9 cellular contexts compared by ENCODE assay signal in genomic region chr2:205700331-205701132, GRCh38. TPM values are rescaled to one million over a fixed set of nuclear protein-coding genes. Genes with fewer than 3 reads are reported as not detected.
DNase-seq lines count a peak whose midpoint lies in the region; ATAC-seq and TF ChIP-seq lines count a peak whose summit lies in the region.
"Had no signal": no experiment of that assay in that cellular context is flagged by ENCODE, and none has a peak within 500 bp of the region (broad histone marks: within the 10 kb centered on the region; RNA-seq: fewer than 3 reads in every experiment).

No MANE protein-coding gene starts in this region.

- H3F3A ChIP-seq in SK-N-SH (replicated peaks; ENCODE audit: insufficient read depth): peaks cover 57% of the 10 kb centered on the region

- DNase-seq in activated T-cell treated with anti-CD3 and anti-CD28 coated beads, Interleukin-2, amount 50 U/mL, for 4 hours: no peak
- DNase-seq in activated T-cell treated with anti-CD3 and anti-CD28 coated beads for 4 hours (no peak), SK-N-SH (no peak), foreskin keratinocyte (peak; percentile 59 to 83), HT-29 (ENCODE audit: low spot score) (no peak), ureter (ENCODE audit: low spot score) (no peak)

- H3K4me3 ChIP-seq in SK-N-SH (ENCODE audit: low read depth in 2 of 2, low read length in 1 of 2) (peak overlapping the region in 1 of 2 experiments; percentile 26; a peak in 1 of 4 replicates), skin epidermis (no peak overlapping the region)
- H3K4me3 ChIP-seq: cardiac muscle cell had no signal

- H3K27me3 ChIP-seq in SK-N-SH (ENCODE audit: insufficient read depth): no peaks in the 10 kb centered on the region
- H3K27me3 ChIP-seq in foreskin keratinocyte: no peaks in the 10 kb centered on the region
- H3K27me3 ChIP-seq: cardiac muscle cell had no signal

- no peak for TF ChIP-seq CTCF in SK-N-SH (IDR thresholded peaks at IDR 0.05)
- no peak for TF ChIP-seq CTCF in foreskin keratinocyte (conservative IDR thresholded peaks at IDR 0.05)

- H3K4me1 ChIP-seq in SK-N-SH (ENCODE audit: control insufficient read depth in 1 of 2, insufficient read depth in 2 of 2, low read depth in 1 of 2, low read length in 1 of 2) (peaks cover 19 to 71% of the 10 kb centered on the region in 2 experiments; a peak in 3 of 4 replicates), foreskin keratinocyte (peaks cover 34% of the 10 kb centered on the region)

- no peak overlapping the region for H3K4me3 Mint-ChIP-seq in activated T-cell treated with anti-CD3 and anti-CD28 coated beads, Interleukin-2, amount 50 U/mL, for 4 hours

- peak in 1 of 2 experiments; percentile 44; a peak in 2 of 4 replicates for TF ChIP-seq EP300 in SK-N-SH (IDR thresholded peaks at IDR 0.05; ENCODE audit: borderline replicate concordance in 1 of 2, low read depth in 1 of 2, low read length in 1 of 2)

- H3K9me2 ChIP-seq in SK-N-SH: no peaks in the 10 kb centered on the region

- no peaks in the 10 kb centered on the region for H3K9me3 Mint-ChIP-seq in activated T-cell treated with anti-CD3 and anti-CD28 coated beads, Interleukin-2, amount 50 U/mL, for 4 hours

- peak overlapping the region; percentile 67; the same call in 1 of the 2 replicates for H2AFZ ChIP-seq in SK-N-SH (ENCODE audit: low read depth)

- H3K79me2 ChIP-seq in SK-N-SH (ENCODE audit: insufficient read depth): peaks cover 65% of the 10 kb centered on the region

- H3K9ac ChIP-seq in SK-N-SH: peak overlapping the region; percentile 81

- H3K36me3 Mint-ChIP-seq in activated T-cell treated with anti-CD3 and anti-CD28 coated beads, Interleukin-2, amount 50 U/mL, for 4 hours (ENCODE audit: insufficient read depth): no peaks in the 10 kb centered on the region

- POLR2A ChIA-PET in SK-N-SH (lab: Yijun Ruan, JAX): no interaction called here

- H3K27ac ChIP-seq in SK-N-SH (ENCODE audit: low read depth in 2 of 2, low read length in 1 of 2) (peak overlapping the region; percentile 73 to 98), foreskin keratinocyte (peak overlapping the region; percentile 93), skin epidermis (peak overlapping the region in 17 of 21 experiments; percentile 5 to 84 (median 58))
- H3K27ac ChIP-seq: cardiac muscle cell had no signal

- WGBS in SK-N-SH (ENCODE audit: low lambda C conversion rate): 22% methylated on average over 9 of the region's 12 CpGs

- peaks cover 2% of the 10 kb centered on the region for H3K27me3 Mint-ChIP-seq in activated T-cell treated with anti-CD3 and anti-CD28 coated beads, Interleukin-2, amount 50 U/mL, for 4 hours (ENCODE audit: low read depth)

- peaks cover 5 to 15% of the 10 kb centered on the region in 2 experiments for H3K36me3 ChIP-seq in SK-N-SH (replicated peaks in 1 of 2; ENCODE audit: control insufficient read depth in 1 of 2, insufficient read depth in 2 of 2, low read length in 1 of 2)

- no peak for TF ChIP-seq RAD21 in SK-N-SH (IDR thresholded peaks at IDR 0.05; ENCODE audit: low read length)

- CTCF ChIA-PET in SK-N-SH (lab: Yijun Ruan, JAX): no interaction called here

- peak; percentile 43 to 66 for ATAC-seq in activated T-cell treated with anti-CD3 and anti-CD28 coated beads, Interleukin-2, amount 50 U/mL, for 4 hours
- peak; percentile 62 for ATAC-seq in HG03066 (IDR thresholded peaks at IDR 0.05; ENCODE audit: low read depth, unreplicated experiment)
- ATAC-seq in foreskin keratinocyte: peak; percentile 70

- peak overlapping the region; percentile 75 for H3K4me2 ChIP-seq in SK-N-SH

- no peaks in the 10 kb centered on the region for H3K9me3 ChIP-seq in SK-N-SH

- peaks cover 4% of the 10 kb centered on the region for H3K4me1 Mint-ChIP-seq in activated T-cell treated with anti-CD3 and anti-CD28 coated beads, Interleukin-2, amount 50 U/mL, for 4 hours (ENCODE audit: low read depth)

- no peaks in the 10 kb centered on the region for H4K20me1 ChIP-seq in SK-N-SH (ENCODE audit: insufficient read depth)

TF ChIP-seq in SK-N-SH, 30 proteins besides CTCF, POLR2A, EP300 and RAD21 (continues in another document):
- TF ChIP-seq RFX5 (IDR thresholded peaks at IDR 0.05; ENCODE audit: low read length) (no peak), SMC3 (IDR thresholded peaks at IDR 0.05; ENCODE audit: low read depth, low read length) (no peak), ELF1 (IDR thresholded peaks at IDR 0.05) (no peak), JUND (IDR thresholded peaks at IDR 0.05) (peak; percentile 58), FOSL2 (IDR thresholded peaks at IDR 0.05; ENCODE audit: borderline replicate concordance, low read depth) (peak; percentile 74), GABPA (IDR thresholded peaks at IDR 0.05; ENCODE audit: low read depth) (no peak), MXI1 (IDR thresholded peaks at IDR 0.05; ENCODE audit: low read depth, low read length) (no peak), GATA2 (CRISPR knock-in tag; IDR thresholded peaks at IDR 0.05) (no peak), USF2 (IDR thresholded peaks at IDR 0.05; ENCODE audit: borderline replicate concordance, low read depth, low read length) (no peak), EZH2phosphoT487 (IDR thresholded peaks at IDR 0.05; ENCODE audit: borderline replicate concordance, low read depth) (no peak), TCF12 (IDR thresholded peaks at IDR 0.05) (peak; percentile 64; the same call in 1 of the 2 replicates), POLR2AphosphoS5 (IDR thresholded peaks at IDR 0.05; ENCODE audit: low read depth, low read length) (no peak), YY1 (IDR thresholded peaks at IDR 0.05; ENCODE audit: low read depth) (no peak), ZBTB33 (IDR thresholded peaks at IDR 0.05; ENCODE audit: borderline replicate concordance, low read depth) (no peak), CHD2 (IDR thresholded peaks at IDR 0.05; ENCODE audit: low read length, partially characterized antibody) (no peak), IRF3 (IDR thresholded peaks at IDR 0.05; ENCODE audit: low read depth, low read length) (no peak), FOXM1 (IDR thresholded peaks at IDR 0.05; ENCODE audit: low read depth) (no peak), SIN3A (IDR thresholded peaks at IDR 0.05; ENCODE audit: borderline replicate concordance, low read depth, low read length) (no peak), TAF1 (IDR thresholded peaks at IDR 0.05; ENCODE audit: borderline replicate concordance, low read depth, low read length) (peak; percentile 49; the same call in 1 of the 2 replicates), RCOR1 (IDR thresholded peaks at IDR 0.05; ENCODE audit: low read length) (no peak), FOXJ3 (CRISPR knock-in tag; IDR thresholded peaks at IDR 0.05) (no peak), USF1 (IDR thresholded peaks at IDR 0.05; ENCODE audit: borderline replicate concordance, low read depth) (no peak), NRF1 (IDR thresholded peaks at IDR 0.05; ENCODE audit: low read depth, low read length) (no peak), TEAD4 (IDR thresholded peaks at IDR 0.05; ENCODE audit: borderline replicate concordance, insufficient read depth) (no peak; the same call in 1 of the 2 replicates), MEF2A (IDR thresholded peaks at IDR 0.05; ENCODE audit: borderline replicate concordance, low read depth) (no peak)

RNA-seq across cellular contexts. Expression of gene NRP2, which starts 18.2 kb away (rescaled TPM):
- 1 to 10 TPM; 1.6 to 3.2 (median 1.6) TPM for total RNA-seq in activated T-cell treated with anti-CD3 and anti-CD28 coated beads, Interleukin-2, amount 50 U/mL, for 4 hours
- polyA plus RNA-seq in SK-N-SH (2012; rRNA removed): 66.9 and 68.8 TPM in 2 replicates
- 47.4 and 57.6 TPM in 2 replicates for polyA plus RNA-seq in SK-N-SH (2012; cell fraction: cytosol; rRNA removed)
- 48.8 and 59.3 TPM in 2 replicates for polyA plus RNA-seq in SK-N-SH (2012; cell fraction: nucleus; rRNA removed)
- total RNA-seq in foreskin keratinocyte: 32.9 and 33.0 TPM in 2 replicates
- 9.5 and 13.2 TPM in 2 replicates for polyA plus RNA-seq in foreskin keratinocyte
- 1.1 and 1.2 TPM in 2 replicates for total RNA-seq in HT-29 (2014; rRNA removed; shearing (Covaris generic))
- 55.8 TPM for total RNA-seq in ureter

Comparison
In these comparisons a context has a peak if more than half of its experiments do, and no peak if none do; other contexts are left out.
1. DNase-seq: peak in foreskin keratinocyte (2 of 2); none in activated T-cell treated with anti-CD3 and anti-CD28 coated beads, Interleukin-2, amount 50 U/mL, for 4 hours (single experiment), activated T-cell treated with anti-CD3 and anti-CD28 coated beads for 4 hours (single experiment), SK-N-SH (single experiment), HT-29 (single experiment) and ureter (single experiment).
2. Peak in every context shown above with its lines, with median percentiles within 50 percentile points of each other: ATAC-seq and H3K27ac ChIP-seq.